Comparison of ENCODE assay signal across 8 cellular contexts in genomic region chr17:39196820-39197331, GRCh38. TPM values are rescaled to one million over a fixed set of nuclear protein-coding genes. Genes with fewer than 3 reads are reported as not detected.
DNase-seq lines count a peak whose midpoint lies in the region; ATAC-seq and TF ChIP-seq lines count a peak whose summit lies in the region.

No MANE protein-coding gene starts in this region.

- H3K9me3 ChIP-seq in mucosa of rectum (ENCODE audit: control insufficient read depth in 2 of 2, low read length in 2 of 2): no peaks in the 10 kb centered on the region

- peak overlapping the region; percentile 72 to 73 for H3K4me3 ChIP-seq in mucosa of rectum (ENCODE audit: low read length in 2 of 2)

- H3K4me1 ChIP-seq in mucosa of rectum (ENCODE audit: control insufficient read depth in 2 of 2, insufficient read depth in 2 of 2, low read length in 2 of 2): peaks cover 20 to 29% of the 10 kb centered on the region in 2 donors

- H3K9me3 Mint-ChIP-seq in chondrocyte (ENCODE audit: low read depth): no peaks in the 10 kb centered on the region

- H3K4me1 Mint-ChIP-seq in chondrocyte (ENCODE audit: low read depth): peaks cover 64% of the 10 kb centered on the region

- H3K4me3 Mint-ChIP-seq in chondrocyte (ENCODE audit: unreplicated experiment): peak overlapping the region; percentile 80

- H3K27me3 Mint-ChIP-seq in chondrocyte (ENCODE audit: low read depth): no peaks in the 10 kb centered on the region

- peaks cover 5 to 10% of the 10 kb centered on the region in 2 donors for H3K36me3 ChIP-seq in mucosa of rectum (ENCODE audit: control insufficient read depth in 2 of 2, insufficient read depth in 2 of 2, low read length in 2 of 2)

- no peaks in the 10 kb centered on the region for H3K27me3 ChIP-seq in mucosa of rectum (ENCODE audit: control insufficient read depth in 2 of 2, insufficient read depth in 2 of 2, low read length in 2 of 2)

- peak overlapping the region in 1 of 2 donors; percentile 48 for H3K27ac ChIP-seq in mucosa of rectum (ENCODE audit: low read depth in 2 of 2, low read length in 2 of 2)

- H3K27ac Mint-ChIP-seq in chondrocyte (ENCODE audit: unreplicated experiment): peak overlapping the region; percentile 82

- TF ChIP-seq CTCF in chondrocyte (IDR thresholded peaks at IDR 0.05): no peak

- ATAC-seq in GM18907 (IDR thresholded peaks at IDR 0.05; ENCODE audit: unreplicated experiment): no peak
- ATAC-seq in GM18519 (IDR thresholded peaks at IDR 0.05; ENCODE audit: low FRiP score, unreplicated experiment): no peak
- no peak for ATAC-seq in GM21381 (IDR thresholded peaks at IDR 0.05; ENCODE audit: unreplicated experiment)

- peaks cover 24% of the 10 kb centered on the region for H3K36me3 Mint-ChIP-seq in chondrocyte (ENCODE audit: low read depth)

- DNase-seq in NOMO-1 (lab: John Stamatoyannopoulos, UW; ENCODE audit: unreplicated experiment in 2 of 2) (peak; percentile 14 to 52), NOMO-1 treated with DMSO at 0.1 percent for 48 hours (lab: John Stamatoyannopoulos, UW; ENCODE audit: unreplicated experiment) (no peak), NCI-H69 (lab: John Stamatoyannopoulos, UW) (peak; percentile 52), chondrocyte (ENCODE audit: low spot score) (no peak)

- H3K9ac ChIP-seq in mucosa of rectum (ENCODE audit: low read depth in 1 of 2, low read length in 2 of 2): peak overlapping the region in 1 of 2 donors; percentile 63

RNA-seq across cellular contexts. Expression of gene CACNB1, which starts 0.6 kb away (rescaled TPM):
- total RNA-seq in chondrocyte: 22.6 to 25.5 TPM (median 24.1 TPM) in 3 replicates

RNA-seq across cellular contexts. Expression of gene RPL19, which starts 3.2 kb away (rescaled TPM):
- 1,031 to 1,318 TPM (median 1,035 TPM) in 3 replicates for total RNA-seq in chondrocyte

RNA-seq across cellular contexts. Expression of gene STAC2, which starts 28.9 kb away (rescaled TPM):
- 0.35 to 1.1 TPM (median 0.44 TPM) in 3 replicates for total RNA-seq in chondrocyte

RNA-seq across cellular contexts. Expression of gene ARL5C, which starts 30.9 kb away (rescaled TPM):
- total RNA-seq in chondrocyte: 0.25 TPM in 1 of 3 replicates, not detected in the others

RNA-seq across cellular contexts. Expression of gene PLXDC1, which starts 45.4 kb away (rescaled TPM):
- 11.1 to 40.5 TPM (median 37.4 TPM) in 3 replicates for total RNA-seq in chondrocyte

Comparison
In these comparisons a context has a peak if more than half of its experiments do, and no peak if none do; other contexts are left out.
1. DNase-seq: peak in NOMO-1 (2 of 2) and NCI-H69 (single experiment); none in NOMO-1 treated with DMSO at 0.1 percent for 48 hours (single experiment) and chondrocyte (single experiment).